1 cellular context compared by ENCODE assay signal in the genomic region with DNA sequence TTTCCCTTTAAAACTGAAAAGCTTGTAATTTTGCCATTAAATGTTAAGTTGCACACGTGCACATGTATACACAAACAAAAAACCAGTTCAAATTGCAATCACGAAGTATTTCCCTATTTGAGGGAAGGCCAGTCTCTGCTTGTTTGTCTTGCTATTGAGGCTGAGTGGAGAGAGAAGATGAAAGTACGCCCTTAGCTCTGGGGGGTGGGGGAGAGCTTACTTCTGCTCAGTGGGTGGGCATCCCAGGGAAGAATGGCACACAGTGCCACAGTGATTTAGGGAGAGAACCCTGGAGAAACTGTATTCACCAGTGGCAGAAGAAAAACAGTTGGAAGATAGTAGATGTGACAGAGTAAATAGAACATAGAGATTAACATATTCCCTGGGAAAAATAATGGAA.
TF ChIP-seq lines count a peak whose summit lies in the region.

No MANE protein-coding gene starts in this region.

TF ChIP-seq in H1, 55 proteins besides CTCF, POLR2A, EP300 and RAD21:
- no peak for TF ChIP-seq NRF1 (IDR thresholded peaks at IDR 0.05; ENCODE audit: low read depth, low read length)
- TF ChIP-seq CHD7 (IDR thresholded peaks at IDR 0.05; ENCODE audit: insufficient replicate concordance, low read length), result no peak
- no peak for TF ChIP-seq CBX5 (IDR thresholded peaks at IDR 0.05; ENCODE audit: low read depth, low read length)
- TF ChIP-seq ZNF274 (IDR thresholded peaks at IDR 0.05; ENCODE audit: borderline replicate concordance, extremely low read depth, low read length), result no peak
- no peak for TF ChIP-seq SP1 (IDR thresholded peaks at IDR 0.05; ENCODE audit: low read depth, low read length)
- no peak for TF ChIP-seq USF2 (IDR thresholded peaks at IDR 0.05; ENCODE audit: low read length)
- TF ChIP-seq KDM5A (IDR thresholded peaks at IDR 0.05; ENCODE audit: low read length), result no peak
- no peak for TF ChIP-seq SIX5 (IDR thresholded peaks at IDR 0.05; ENCODE audit: low read depth, low read length)
- no peak for TF ChIP-seq TAF7 (optimal IDR thresholded peaks at IDR 0.05; ENCODE audit: borderline replicate concordance, low read depth, low read length)
- no peak for TF ChIP-seq CHD2 (IDR thresholded peaks at IDR 0.05; ENCODE audit: low read length)
- 0 out of 2 replicates have a peak, but pooled peaks have one; percentile 13 for TF ChIP-seq POU5F1 (IDR thresholded peaks at IDR 0.05; ENCODE audit: low read depth, low read length)
- no peak for TF ChIP-seq TCF12 (IDR thresholded peaks at IDR 0.05; ENCODE audit: low read depth, low read length)
- TF ChIP-seq KDM4A (IDR thresholded peaks at IDR 0.05; ENCODE audit: low read depth, low read length, severe bottlenecking), result no peak
- TF ChIP-seq HDAC2 (IDR thresholded peaks at IDR 0.05; ENCODE audit: borderline replicate concordance in 1 of 2, low read depth in 2 of 2, low read length in 2 of 2), result 0 out of 4 replicates have a peak, but pooled peaks of 1 of the 2 experiments have one; percentile 63
- TF ChIP-seq MAFK (IDR thresholded peaks at IDR 0.05; ENCODE audit: low read depth, low read length), result no peak
- TF ChIP-seq HDAC6 (IDR thresholded peaks at IDR 0.05; ENCODE audit: low read depth, low read length), result no peak
TF ChIP-seq in H1: peak in this region for 2.
